9 cellular contexts compared by ENCODE assay signal in the genomic region with DNA sequence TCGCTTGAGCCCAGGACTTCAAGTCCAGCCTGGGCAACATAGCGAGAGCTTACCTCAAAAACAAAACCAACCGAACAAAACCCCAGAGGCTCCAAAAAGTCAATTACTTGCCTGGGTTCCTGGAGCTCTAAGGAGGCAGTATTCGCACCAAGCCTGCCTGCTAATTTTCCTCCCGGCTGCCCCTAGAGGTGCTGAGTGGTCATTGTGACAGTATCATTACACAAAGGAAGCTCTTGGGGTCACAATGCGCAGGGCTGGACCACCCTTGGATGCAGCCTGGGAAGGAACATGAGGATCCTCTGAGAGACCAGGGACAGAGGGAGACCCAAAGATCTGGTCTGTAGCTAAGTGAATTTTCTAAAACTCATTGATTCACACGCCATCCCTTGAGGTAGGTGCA. TPM values are rescaled to one million over a fixed set of nuclear protein-coding genes. Genes with fewer than 3 reads are reported as not detected.
DNase-seq lines count a peak whose midpoint lies in the region; ATAC-seq and TF ChIP-seq lines count a peak whose summit lies in the region.
"Had no signal": no experiment of that assay in that cellular context is flagged by ENCODE, and none has a peak within 500 bp of the region (broad histone marks: within the 10 kb centered on the region; RNA-seq: fewer than 3 reads in every experiment).

No MANE protein-coding gene starts in this region.

- no TSS peak for BruUV-seq in Calu3 (replicated peaks; lab: Mats Ljungman, UMichigan)
- no TSS peak for BruUV-seq in IMR-90 (replicated peaks; lab: Mats Ljungman, UMichigan)

- intact Hi-C loops in Calu3 (cut with micrococcal nuclease; ENCODE audit: unreplicated experiment) (no loop called here), IMR-90 (cut with micrococcal nuclease) (no loop called here)

- no peak overlapping the region for H3K4ac ChIP-seq in IMR-90 (ENCODE audit: low read depth, low read length)

- no peak overlapping the region for H3K4me2 ChIP-seq in IMR-90 (ENCODE audit: low read depth, low read length)

- no peak overlapping the region for H3K56ac ChIP-seq in IMR-90 (ENCODE audit: extremely low read depth, insufficient read depth, low read length)

- in situ Hi-C loops in IMR-90 (cut with MboI; ENCODE audit: low sequenced_read_pairs): no loop called here

- peak; percentile 22 for TF ChIP-seq RAD21 in IMR-90 (IDR thresholded peaks at IDR 0.05; ENCODE audit: low read length)

- peaks cover 44% of the 10 kb centered on the region for H3K27me3 Mint-ChIP-seq in Calu3 (ENCODE audit: unreplicated experiment)
- peaks cover 27% of the 10 kb centered on the region for H3K27me3 Mint-ChIP-seq in activated CD8-positive, alpha-beta T cell treated with anti-CD3 and anti-CD28 coated beads, Interleukin-2, amount 10 ng/mL, durations not matched to agents 7 days and 5 days (ENCODE audit: low read depth)
- H3K27me3 Mint-ChIP-seq in memory B cell: peaks cover 27% of the 10 kb centered on the region

- H3K4me3 Mint-ChIP-seq in Calu3 (ENCODE audit: low read depth, unreplicated experiment): no peak overlapping the region
- no peak overlapping the region for H3K4me3 Mint-ChIP-seq in activated CD8-positive, alpha-beta T cell treated with anti-CD3 and anti-CD28 coated beads, Interleukin-2, amount 10 ng/mL, durations not matched to agents 7 days and 5 days
- H3K4me3 Mint-ChIP-seq in memory B cell: no peak overlapping the region

- no CpG with 5 or more reads among the region's 7 CpGs for WGBS in IMR-90 (ENCODE audit: extremely low coverage in 2 of 2, insufficient read length in 1 of 2), 2 experiments

- H2BK20ac ChIP-seq in IMR-90 (ENCODE audit: low read depth, low read length): no peak overlapping the region

- H3K23ac ChIP-seq in IMR-90 (ENCODE audit: low read depth, low read length): no peak overlapping the region

- TF ChIP-seq CTCF in Calu3 (IDR thresholded peaks at IDR 0.05; ENCODE audit: unreplicated experiment): no peak
- peak; percentile 34; the same call in 1 of the 2 replicates for TF ChIP-seq CTCF in IMR-90 (conservative IDR thresholded peaks at IDR 0.05; ENCODE audit: low read depth, low read length)

- H3K36me3 ChIP-seq in IMR-90 (ENCODE audit: control insufficient read depth, insufficient read depth, low read length): no peaks in the 10 kb centered on the region
- H3K36me3 ChIP-seq: left lung had no signal

- no peak overlapping the region for H3K27ac ChIP-seq in IMR-90 (ENCODE audit: insufficient read depth, low read length)
- H3K27ac ChIP-seq: left lung had no signal

- H3K4me3 ChIP-seq in IMR-90 (ENCODE audit: insufficient read depth, low read depth, low read length): no peak overlapping the region
- H3K4me3 ChIP-seq: left lung had no signal

- no peak overlapping the region for H2BK5ac ChIP-seq in IMR-90 (ENCODE audit: low read depth, low read length, poor library complexity, severe bottlenecking)

- H3K18ac ChIP-seq in IMR-90 (ENCODE audit: low read depth, low read length): no peak overlapping the region

- ATAC-seq in IMR-90 (ENCODE audit: low read depth) (peak; percentile 71), memory B cell (ENCODE audit: low read depth) (peak; percentile 58)
- peak; percentile 61 for ATAC-seq in activated CD8-positive, alpha-beta T cell treated with anti-CD3 and anti-CD28 coated beads, Interleukin-2, amount 10 ng/mL, durations not matched to agents 7 days and 5 days
- ATAC-seq: left lung had no signal

- no peak overlapping the region for H4K5ac ChIP-seq in IMR-90 (ENCODE audit: low read depth, low read length)

- H3K36me3 Mint-ChIP-seq in Calu3 (ENCODE audit: insufficient read depth, unreplicated experiment) (peaks cover 5% of the 10 kb centered on the region), memory B cell (no peaks in the 10 kb centered on the region)
- H3K36me3 Mint-ChIP-seq in activated CD8-positive, alpha-beta T cell treated with anti-CD3 and anti-CD28 coated beads, Interleukin-2, amount 10 ng/mL, durations not matched to agents 7 days and 5 days (ENCODE audit: low read depth): no peaks in the 10 kb centered on the region

- POLR2A ChIA-PET in IMR-90 (lab: Charles Lee; ENCODE audit: unreplicated experiment): no interaction called here
- POLR2A ChIA-PET in activated CD8-positive, alpha-beta T cell treated with anti-CD3 and anti-CD28 coated beads, Interleukin-2, amount 10 ng/mL, durations not matched to agents 7 days and 5 days (lab: Charles Lee): interaction anchor here (0.6 to 0.7 kb wide), 2 partner anchors 25 to 432 kb away, joined by 3 to 5 read pairs; a partner anchor contains a TSS

- no peak overlapping the region for H2BK15ac ChIP-seq in IMR-90 (ENCODE audit: low read depth, low read length)

- H3K79me1 ChIP-seq in IMR-90 (ENCODE audit: low read depth in 1 of 2, low read length in 2 of 2): no peaks in the 10 kb centered on the region

- CTCF ChIA-PET in Calu3 (lab: Charles Lee): interaction anchor here (0.6 to 1.4 kb wide), 2 partner anchors 9 to 358 kb away, joined by 4 to 6 read pairs; no protein-coding TSS in a partner anchor
- CTCF ChIA-PET in IMR-90 (lab: Yijun Ruan, JAX): interaction anchor here (0.7 to 2.6 kb wide), 8 partner anchors 9 to 99 kb away, joined by 3 to 8 read pairs (median 3); no protein-coding TSS in a partner anchor
- CTCF ChIA-PET in activated CD8-positive, alpha-beta T cell treated with anti-CD3 and anti-CD28 coated beads, Interleukin-2, amount 10 ng/mL, durations not matched to agents 7 days and 5 days (lab: Charles Lee): interaction anchor here (0.8 to 1.3 kb wide), 9 partner anchors 8 to 1169 kb away, joined by 3 to 4 read pairs (median 4); a partner anchor contains a TSS

- no peaks in the 10 kb centered on the region for H4K20me1 ChIP-seq in IMR-90 (ENCODE audit: insufficient read depth, low read length)

- TF ChIP-seq POLR2A in IMR-90 (IDR thresholded peaks at IDR 0.05; ENCODE audit: low read depth, low read length): no peak

- DNase-seq in Calu3: peak; percentile 16
- DNase-seq in IMR-90: no peak
- no peak for DNase-seq in activated CD8-positive, alpha-beta T cell treated with anti-CD3 and anti-CD28 coated beads, Interleukin-2, amount 10 ng/mL, durations not matched to agents 7 days and 5 days
- no peak for DNase-seq in memory B cell (ENCODE audit: low spot score in 2 of 2)
- no peak for DNase-seq in activated effector memory CD4-positive, alpha-beta T cell treated with Interleukin-2 at 50 U/mL for 16 hours
- DNase-seq in NCI-H2196 (lab: John Stamatoyannopoulos, UW; ENCODE audit: unreplicated experiment): no peak
- DNase-seq in hippocampal formation (lab: John Stamatoyannopoulos, UW): no peak
- DNase-seq in dedifferentiated amniotic fluid mesenchymal stem cell (ENCODE audit: extremely low spot score): no peak

- no peak overlapping the region for H4K8ac ChIP-seq in IMR-90 (ENCODE audit: low read depth in 2 of 2, low read length in 2 of 2)

- H3K27ac Mint-ChIP-seq in Calu3 (ENCODE audit: unreplicated experiment): no peak overlapping the region
- no peak overlapping the region for H3K27ac Mint-ChIP-seq in activated CD8-positive, alpha-beta T cell treated with anti-CD3 and anti-CD28 coated beads, Interleukin-2, amount 10 ng/mL, durations not matched to agents 7 days and 5 days
- no peak overlapping the region for H3K27ac Mint-ChIP-seq in memory B cell

- H3K9me3 Mint-ChIP-seq in Calu3 (ENCODE audit: low read depth, unreplicated experiment) (no peaks in the 10 kb centered on the region), memory B cell (no peaks in the 10 kb centered on the region)
- no peaks in the 10 kb centered on the region for H3K9me3 Mint-ChIP-seq in activated CD8-positive, alpha-beta T cell treated with anti-CD3 and anti-CD28 coated beads, Interleukin-2, amount 10 ng/mL, durations not matched to agents 7 days and 5 days (ENCODE audit: insufficient read depth)

- H3K4me1 ChIP-seq in IMR-90 (ENCODE audit: control insufficient read depth, insufficient read depth, low read length): peaks cover 4% of the 10 kb centered on the region; the same call in 1 of the 2 replicates

- no peak overlapping the region for H2AK5ac ChIP-seq in IMR-90 (ENCODE audit: low read depth, low read length)

- H3K14ac ChIP-seq in IMR-90 (replicated peaks; ENCODE audit: low read depth, low read length): no peak overlapping the region

- no peak overlapping the region for H4K91ac ChIP-seq in IMR-90 (ENCODE audit: insufficient read depth, low read depth, low read length)

- peaks cover 17% of the 10 kb centered on the region for H3K27me3 ChIP-seq in IMR-90 (ENCODE audit: control insufficient read depth, insufficient read depth, low read length)

- no peaks in the 10 kb centered on the region for H3K9me3 ChIP-seq in IMR-90 (ENCODE audit: control insufficient read depth, insufficient read depth, low read length)
- H3K9me3 ChIP-seq: left lung had no signal

- H3K9ac ChIP-seq in IMR-90 (ENCODE audit: low read depth, low read length): no peak overlapping the region

- dilution Hi-C loops in IMR-90 (cut with HindIII; ENCODE audit: low sequenced_read_pairs, unreplicated experiment): no loop called here

- no peaks in the 10 kb centered on the region for H3K4me1 Mint-ChIP-seq in Calu3 (ENCODE audit: low read depth, unreplicated experiment)
- H3K4me1 Mint-ChIP-seq in activated CD8-positive, alpha-beta T cell treated with anti-CD3 and anti-CD28 coated beads, Interleukin-2, amount 10 ng/mL, durations not matched to agents 7 days and 5 days (ENCODE audit: low read depth): peaks cover 10% of the 10 kb centered on the region
- H3K4me1 Mint-ChIP-seq in memory B cell: peaks cover 8% of the 10 kb centered on the region

- H2AK9ac ChIP-seq in IMR-90 (replicated peaks; ENCODE audit: low read depth, low read length, poor library complexity): no peak overlapping the region

- no peak overlapping the region for H2BK120ac ChIP-seq in IMR-90 (ENCODE audit: low read depth, low read length)

- no peaks in the 10 kb centered on the region for H3K9me1 ChIP-seq in IMR-90 (ENCODE audit: insufficient read depth, low read length)

- H2AFZ ChIP-seq in IMR-90 (replicated peaks; ENCODE audit: low read length, poor library complexity): no peak overlapping the region

RNA-seq across cellular contexts. Expression of a gene that starts 8.5 kb away (rescaled TPM):
- total RNA-seq in Calu3 (2022) (1.3 and 3.4 TPM in 2 replicates), IMR-90 (2012; rRNA removed) (0.72 and 1.1 TPM in 2 replicates)
- polyA plus RNA-seq in IMR-90 (2012; rRNA removed): 1.7 and 1.9 TPM in 2 replicates
- 2.8 and 3.6 TPM in 2 replicates for polyA plus RNA-seq in IMR-90 (2012; cell fraction: cytosol; rRNA removed)
- polyA plus RNA-seq in IMR-90 (2012; cell fraction: nucleus; rRNA removed; ENCODE audit: low replicate concordance): 0.76 and 2.7 TPM in 2 replicates
- 1 to 10 TPM in 1 of 2 experiments, under 1 TPM in 1; 0.99 to 1.5 TPM for total RNA-seq in activated CD8-positive, alpha-beta T cell treated with anti-CD3 and anti-CD28 coated beads, Interleukin-2, amount 10 ng/mL, durations not matched to agents 7 days and 5 days

RNA-seq across cellular contexts. Expression of a gene that starts 18.6 kb away (rescaled TPM):
- 22.6 and 23.8 TPM in 2 replicates for total RNA-seq in Calu3 (2022)
- total RNA-seq in IMR-90 (2012; rRNA removed): 5.4 and 9.2 TPM in 2 replicates
- 30.7 and 34.9 TPM in 2 replicates for polyA plus RNA-seq in IMR-90 (2012; rRNA removed)
- polyA plus RNA-seq in IMR-90 (2012; cell fraction: cytosol; rRNA removed): 43.8 and 60.5 TPM in 2 replicates
- 19.3 and 34.2 TPM in 2 replicates for polyA plus RNA-seq in IMR-90 (2012; cell fraction: nucleus; rRNA removed; ENCODE audit: low replicate concordance)
- total RNA-seq in activated CD8-positive, alpha-beta T cell treated with anti-CD3 and anti-CD28 coated beads, Interleukin-2, amount 10 ng/mL, durations not matched to agents 7 days and 5 days: 1 to 10 TPM; 5.8 to 7.9 TPM

RNA-seq across cellular contexts. Expression of a gene that starts 25.1 kb away (rescaled TPM):
- 13.1 TPM in 2 replicates for total RNA-seq in Calu3 (2022)
- 2.5 and 3.4 TPM in 2 replicates for total RNA-seq in IMR-90 (2012; rRNA removed)
- polyA plus RNA-seq in IMR-90 (2012; rRNA removed): 19.6 and 24.3 TPM in 2 replicates
- polyA plus RNA-seq in IMR-90 (2012; cell fraction: cytosol; rRNA removed): 13.9 and 26.7 TPM in 2 replicates
- 48.5 and 136 TPM in 2 replicates for polyA plus RNA-seq in IMR-90 (2012; cell fraction: nucleus; rRNA removed; ENCODE audit: low replicate concordance)
- total RNA-seq in activated CD8-positive, alpha-beta T cell treated with anti-CD3 and anti-CD28 coated beads, Interleukin-2, amount 10 ng/mL, durations not matched to agents 7 days and 5 days: 10 to 100 TPM; 16.2 to 17.7 TPM

RNA-seq across cellular contexts. Expression of a gene that starts 38.2 kb away (rescaled TPM):
- total RNA-seq in Calu3 (2022) (51.3 and 60.1 TPM in 2 replicates), IMR-90 (2012; rRNA removed) (17.9 and 20.0 TPM in 2 replicates)
- polyA plus RNA-seq in IMR-90 (2012; rRNA removed): 52.7 and 55.6 TPM in 2 replicates
- 58.3 and 81.7 TPM in 2 replicates for polyA plus RNA-seq in IMR-90 (2012; cell fraction: cytosol; rRNA removed)
- polyA plus RNA-seq in IMR-90 (2012; cell fraction: nucleus; rRNA removed; ENCODE audit: low replicate concordance): 105 and 216 TPM in 2 replicates
- total RNA-seq in activated CD8-positive, alpha-beta T cell treated with anti-CD3 and anti-CD28 coated beads, Interleukin-2, amount 10 ng/mL, durations not matched to agents 7 days and 5 days: 100 to 1,000 TPM; 166 to 173 TPM
